In genomic region chr20:22430154-22430745, GRCh38 we compare ENCODE assay signal across 1 cellular context.
A peak's percentile ranks its signal among the peaks of the same experiment; 100 is the strongest.
TF ChIP-seq lines count a peak whose summit lies in the region.

No MANE protein-coding gene starts in this region.

TF ChIP-seq in H1, 55 proteins besides CTCF, POLR2A, EP300 and RAD21:
- TF ChIP-seq CHD7 (IDR thresholded peaks at IDR 0.05; ENCODE audit: insufficient replicate concordance, low read length) (peak; percentile 26), KDM4A (IDR thresholded peaks at IDR 0.05; ENCODE audit: low read depth, low read length, severe bottlenecking) (no peak), USF2 (IDR thresholded peaks at IDR 0.05; ENCODE audit: low read length) (no peak), SP1 (IDR thresholded peaks at IDR 0.05; ENCODE audit: low read depth, low read length) (0 out of 2 replicates have a peak, but pooled peaks have one; percentile 41), SIX5 (IDR thresholded peaks at IDR 0.05; ENCODE audit: low read depth, low read length) (no peak), EGR1 (IDR thresholded peaks at IDR 0.05; ENCODE audit: borderline replicate concordance, low read depth, low read length) (no peak), SIN3A (conservative IDR thresholded peaks at IDR 0.05 in 1 of 2, IDR thresholded peaks at IDR 0.05 in 1 of 2; ENCODE audit: low read depth in 1 of 2, low read length in 2 of 2) (no peak), YY1 (IDR thresholded peaks at IDR 0.05; ENCODE audit: low read depth, low read length) (0 out of 2 replicates have a peak, but pooled peaks have one; percentile 5), KDM1A (IDR thresholded peaks at IDR 0.05; ENCODE audit: borderline replicate concordance, low read length) (peak; percentile 72; the same call in 1 of the 2 replicates), EZH2 (IDR thresholded peaks at IDR 0.05; ENCODE audit: low read depth, low read length, severe bottlenecking) (no peak), TAF7 (optimal IDR thresholded peaks at IDR 0.05; ENCODE audit: borderline replicate concordance, low read depth, low read length) (no peak), CEBPB (IDR thresholded peaks at IDR 0.05; ENCODE audit: low read depth, low read length) (no peak), RXRA (IDR thresholded peaks at IDR 0.05; ENCODE audit: insufficient read depth, low read depth, low read length) (no peak), BCL11A (IDR thresholded peaks at IDR 0.05; ENCODE audit: low read depth in 2 of 2, low read length in 2 of 2) (peak; percentile 64 to 91), CBX8 (IDR thresholded peaks at IDR 0.05; ENCODE audit: borderline replicate concordance, low read depth, low read length) (no peak), SP4 (IDR thresholded peaks at IDR 0.05; ENCODE audit: low read length) (no peak), PHF8 (conservative IDR thresholded peaks at IDR 0.05; ENCODE audit: low read depth, low read length) (no peak), GTF2F1 (IDR thresholded peaks at IDR 0.05; ENCODE audit: borderline replicate concordance, low read depth, low read length) (no peak), POLR2AphosphoS5 (IDR thresholded peaks at IDR 0.05; ENCODE audit: low read depth, low read length) (no peak), SAP30 (IDR thresholded peaks at IDR 0.05; ENCODE audit: insufficient read depth, insufficient replicate concordance, low read length) (no peak), CHD1 (IDR thresholded peaks at IDR 0.05; ENCODE audit: low read depth, low read length) (no peak), SRF (IDR thresholded peaks at IDR 0.05; ENCODE audit: low read depth, low read length) (no peak), FOSL1 (IDR thresholded peaks at IDR 0.05; ENCODE audit: insufficient read depth, low read depth, low read length) (no peak), KDM5A (IDR thresholded peaks at IDR 0.05; ENCODE audit: low read length) (no peak), JUN (IDR thresholded peaks at IDR 0.05; ENCODE audit: low read depth, low read length) (no peak), POU5F1 (IDR thresholded peaks at IDR 0.05; ENCODE audit: low read depth, low read length) (peak; percentile 77; the same call in 1 of the 2 replicates), ASH2L (IDR thresholded peaks at IDR 0.05; ENCODE audit: low read length) (no peak), CHD2 (IDR thresholded peaks at IDR 0.05; ENCODE audit: low read length) (no peak), MAFK (IDR thresholded peaks at IDR 0.05; ENCODE audit: low read depth, low read length) (peak; percentile 48; the same call in 1 of the 2 replicates), RBBP5 (IDR thresholded peaks at IDR 0.05; ENCODE audit: borderline replicate concordance, low read depth, low read length) (no peak), NANOG (IDR thresholded peaks at IDR 0.05; ENCODE audit: insufficient read depth, low read depth, low read length, poor library complexity, severe bottlenecking) (peak; percentile 88), SUZ12 (IDR thresholded peaks at IDR 0.05; ENCODE audit: low read length) (peak; percentile 55; the same call in 1 of the 2 replicates), TCF12 (IDR thresholded peaks at IDR 0.05; ENCODE audit: low read depth, low read length) (0 out of 2 replicates have a peak, but pooled peaks have one; percentile 53), SP2 (IDR thresholded peaks at IDR 0.05; ENCODE audit: low read length) (no peak), HDAC2 (IDR thresholded peaks at IDR 0.05; ENCODE audit: borderline replicate concordance in 1 of 2, low read depth in 2 of 2, low read length in 2 of 2) (no peak), TAF1 (IDR thresholded peaks at IDR 0.05; ENCODE audit: low read depth, low read length) (no peak), RFX5 (IDR thresholded peaks at IDR 0.05; ENCODE audit: borderline replicate concordance, low read depth, low read length) (no peak), ATF3 (IDR thresholded peaks at IDR 0.05; ENCODE audit: insufficient read depth, low read depth, low read length) (no peak), BACH1 (IDR thresholded peaks at IDR 0.05; ENCODE audit: low read length) (peak; percentile 49; the same call in 1 of the 2 replicates), NRF1 (IDR thresholded peaks at IDR 0.05; ENCODE audit: low read depth, low read length) (no peak), SIRT6 (IDR thresholded peaks at IDR 0.05; ENCODE audit: low read length) (no peak), HDAC6 (IDR thresholded peaks at IDR 0.05; ENCODE audit: low read depth, low read length) (no peak), CBX5 (IDR thresholded peaks at IDR 0.05; ENCODE audit: low read depth, low read length) (no peak), CREB1 (IDR thresholded peaks at IDR 0.05) (no peak), RNF2 (IDR thresholded peaks at IDR 0.05; ENCODE audit: borderline replicate concordance, low read depth, low read length, missing control alignments, poor library complexity, severe bottlenecking) (peak; percentile 32), ZNF274 (IDR thresholded peaks at IDR 0.05; ENCODE audit: borderline replicate concordance, extremely low read depth, low read length) (no peak), CTBP2 (IDR thresholded peaks at IDR 0.05; ENCODE audit: borderline replicate concordance, insufficient read depth, insufficient read length, low read length) (no peak), GABPA (IDR thresholded peaks at IDR 0.05; ENCODE audit: borderline replicate concordance, insufficient read depth, low read length) (no peak), TBP (IDR thresholded peaks at IDR 0.05; ENCODE audit: low read depth, low read length) (no peak), TEAD4 (IDR thresholded peaks at IDR 0.05; ENCODE audit: low read depth, low read length) (peak; percentile 1; the same call in 1 of the 2 replicates), BRCA1 (IDR thresholded peaks at IDR 0.05; ENCODE audit: low read depth, low read length) (no peak), MAX (IDR thresholded peaks at IDR 0.05) (no peak), JUND (IDR thresholded peaks at IDR 0.05; ENCODE audit: low read length) (peak; percentile 25; the same call in 1 of the 2 replicates)
- TF ChIP-seq, protein P1, sequence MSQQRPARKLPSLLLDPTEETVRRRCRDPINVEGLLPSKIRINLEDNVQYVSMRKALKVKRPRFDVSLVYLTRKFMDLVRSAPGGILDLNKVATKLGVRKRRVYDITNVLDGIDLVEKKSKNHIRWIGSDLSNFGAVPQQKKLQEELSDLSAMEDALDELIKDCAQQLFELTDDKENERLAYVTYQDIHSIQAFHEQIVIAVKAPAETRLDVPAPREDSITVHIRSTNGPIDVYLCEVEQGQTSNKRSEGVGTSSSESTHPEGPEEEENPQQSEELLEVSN (IDR thresholded peaks at IDR 0.05) = no peak
- TF ChIP-seq, protein P2, sequence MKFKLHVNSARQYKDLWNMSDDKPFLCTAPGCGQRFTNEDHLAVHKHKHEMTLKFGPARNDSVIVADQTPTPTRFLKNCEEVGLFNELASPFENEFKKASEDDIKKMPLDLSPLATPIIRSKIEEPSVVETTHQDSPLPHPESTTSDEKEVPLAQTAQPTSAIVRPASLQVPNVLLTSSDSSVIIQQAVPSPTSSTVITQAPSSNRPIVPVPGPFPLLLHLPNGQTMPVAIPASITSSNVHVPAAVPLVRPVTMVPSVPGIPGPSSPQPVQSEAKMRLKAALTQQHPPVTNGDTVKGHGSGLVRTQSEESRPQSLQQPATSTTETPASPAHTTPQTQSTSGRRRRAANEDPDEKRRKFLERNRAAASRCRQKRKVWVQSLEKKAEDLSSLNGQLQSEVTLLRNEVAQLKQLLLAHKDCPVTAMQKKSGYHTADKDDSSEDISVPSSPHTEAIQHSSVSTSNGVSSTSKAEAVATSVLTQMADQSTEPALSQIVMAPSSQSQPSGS (IDR thresholded peaks at IDR 0.05; ENCODE audit: low read length) = 0 out of 2 replicates have a peak, but pooled peaks have one; percentile 17
